In the genomic region with DNA sequence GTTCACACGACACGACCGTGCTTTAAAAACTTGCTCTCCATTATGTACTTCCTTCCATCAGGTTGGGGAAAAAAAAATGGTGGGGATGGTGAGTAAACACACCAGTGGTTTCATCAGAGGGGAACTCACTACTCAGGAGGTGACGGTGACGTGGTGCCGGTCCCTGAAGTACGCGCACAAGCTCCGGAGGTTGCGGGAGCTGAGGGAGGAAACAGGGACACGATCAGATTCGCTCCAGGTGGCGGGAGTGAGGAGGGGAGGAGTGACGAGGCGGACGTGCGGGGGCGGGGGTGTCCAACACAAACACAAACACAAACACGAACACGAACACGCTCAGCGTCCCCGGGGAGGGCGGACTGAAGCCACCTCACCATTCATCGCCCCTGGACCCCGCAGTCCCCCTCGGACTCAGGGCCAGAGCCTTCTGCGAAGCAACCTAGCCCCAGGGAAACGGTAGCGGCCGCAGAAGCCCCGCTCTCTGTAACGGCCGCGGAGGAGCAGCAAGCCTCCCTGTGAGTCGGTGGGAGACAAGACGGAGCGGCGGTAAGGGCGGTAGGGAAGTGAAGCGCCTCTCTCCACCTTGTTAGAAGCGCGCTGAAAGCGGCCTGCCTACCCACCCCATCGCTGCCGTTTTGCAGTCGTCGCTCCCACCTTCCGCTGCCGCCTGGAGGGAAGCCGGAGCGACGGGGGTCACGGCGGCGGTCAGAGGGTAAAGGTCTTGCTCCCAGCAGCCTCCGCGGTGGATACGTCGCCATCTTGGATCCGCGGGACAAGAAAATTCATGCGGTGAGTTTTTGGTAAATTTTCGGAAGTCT, we compare ENCODE assay signal across 8 cellular contexts. TPM values are rescaled to one million over a fixed set of nuclear protein-coding genes. Genes with fewer than 3 reads are reported as not detected.
DNase-seq lines count a peak whose midpoint lies in the region; ATAC-seq and TF ChIP-seq lines count a peak whose summit lies in the region.

CNOT2 (plus strand) TSS at position 739 of the 815 bp plus-strand sequence. CDS start 34,794 bp downstream, outside the sequence.

- no peaks in the 10 kb centered on the region for H3K27me3 Mint-ChIP-seq in activated T-cell treated with anti-CD3 and anti-CD28 coated beads, Interleukin-2, amount 50 U/mL, for 4 hours (ENCODE audit: low read depth)

- H3K27me3 ChIP-seq in Panc1 (ENCODE audit: control insufficient read depth, insufficient read depth, low read length) (no peaks in the 10 kb centered on the region), muscle layer of duodenum (ENCODE audit: low read depth, low read length) (no peaks in the 10 kb centered on the region)

- no peaks in the 10 kb centered on the region for H3K9me3 Mint-ChIP-seq in activated T-cell treated with anti-CD3 and anti-CD28 coated beads, Interleukin-2, amount 50 U/mL, for 4 hours

- no peak for TF ChIP-seq CTCF in Panc1 (IDR thresholded peaks at IDR 0.05)

- POLR2A ChIA-PET in Panc1 (lab: Charles Lee): no interaction called here

- peaks cover 56% of the 10 kb centered on the region for H3K4me1 Mint-ChIP-seq in activated T-cell treated with anti-CD3 and anti-CD28 coated beads, Interleukin-2, amount 50 U/mL, for 4 hours (ENCODE audit: low read depth)

- H3K36me3 Mint-ChIP-seq in activated T-cell treated with anti-CD3 and anti-CD28 coated beads, Interleukin-2, amount 50 U/mL, for 4 hours (ENCODE audit: insufficient read depth): peaks cover 31% of the 10 kb centered on the region

- H3K27ac ChIP-seq in Panc1 (ENCODE audit: low read length) (peak within 1 kb of the TSS; percentile 96), muscle layer of duodenum (ENCODE audit: low read length) (peak within 1 kb of the TSS; percentile 92)

- H3K9me3 ChIP-seq in Panc1 (ENCODE audit: control insufficient read depth, insufficient read depth, low read depth, low read length) (no peaks in the 10 kb centered on the region), muscle layer of duodenum (ENCODE audit: control insufficient read depth in 1 of 2, low read length in 2 of 2) (no peaks in the 10 kb centered on the region)

- in situ Hi-C loops in Panc1 (cut with HindIII; ENCODE audit: low pct_unique_long_range_greater_than_20kb, low sequenced_read_pairs): no loop called here

- DNase-seq in DMS53 (lab: John Stamatoyannopoulos, UW) (peak; percentile 98), Panc1 (ENCODE audit: low read depth, low spot score) (peak; percentile 51)
- peak; percentile 88 for DNase-seq in Jurkat, Clone E6-1 (ENCODE audit: low read depth, low spot score)
- peak; percentile 87 for DNase-seq in activated T-cell treated with anti-CD3 and anti-CD28 coated beads, Interleukin-2, amount 50 U/mL, for 4 hours
- peak; percentile 81 for DNase-seq in stimulated activated CD8-positive, alpha-beta memory T cell treated with anti-CD3 and anti-CD28 coated beads, Interleukin-7, amount 100 ng/mL, for 24 hours (ENCODE audit: low read depth)

- peak; percentile 78 for ATAC-seq in GM21717 (IDR thresholded peaks at IDR 0.05; ENCODE audit: unreplicated experiment)
- ATAC-seq in Panc1: peak; percentile 94
- peak; percentile 87 to 89 for ATAC-seq in activated T-cell treated with anti-CD3 and anti-CD28 coated beads, Interleukin-2, amount 50 U/mL, for 4 hours
- ATAC-seq in esophagus mucosa: peak; percentile 92

- CTCF ChIA-PET in Panc1 (lab: Charles Lee): no interaction called here

- peaks cover 31% of the 10 kb centered on the region for H3K4me1 ChIP-seq in Panc1 (ENCODE audit: control insufficient read depth, insufficient read depth, low read length)
- peaks cover 12 to 40% of the 10 kb centered on the region in 2 donors for H3K4me1 ChIP-seq in muscle layer of duodenum (ENCODE audit: control insufficient read depth in 1 of 2, insufficient read depth in 2 of 2, low read length in 2 of 2)

- H3K4me3 Mint-ChIP-seq in activated T-cell treated with anti-CD3 and anti-CD28 coated beads, Interleukin-2, amount 50 U/mL, for 4 hours: peak within 1 kb of the TSS; percentile 94

- H3K36me3 ChIP-seq in Panc1 (ENCODE audit: control insufficient read depth, insufficient read depth, low read length) (peaks cover 7% of the 10 kb centered on the region), muscle layer of duodenum (ENCODE audit: control insufficient read depth in 1 of 2, insufficient read depth in 2 of 2, low read length in 2 of 2) (peaks cover 8 to 15% of the 10 kb centered on the region in 2 donors)

- intact Hi-C loops in Panc1 (cut with micrococcal nuclease; ENCODE audit: unreplicated experiment): loop anchor here (10.0 kb wide), 1 partner anchor 338 kb away; no protein-coding TSS in a partner anchor

- peak within 1 kb of the TSS; percentile 93 for H3K4me3 ChIP-seq in Jurkat, Clone E6-1 (ENCODE audit: low read length)
- peak within 1 kb of the TSS; percentile 93 to 98 for H3K4me3 ChIP-seq in Panc1 (ENCODE audit: low read depth in 2 of 2, low read length in 2 of 2)
- H3K4me3 ChIP-seq in muscle layer of duodenum (ENCODE audit: low read depth in 1 of 2, low read length in 2 of 2): peak within 1 kb of the TSS; percentile 71 to 90

- no TSS peak for BruUV-seq in Panc1 (replicated peaks; lab: Mats Ljungman, UMichigan)

RNA-seq across cellular contexts. Expression of gene CNOT2, which starts in this region (rescaled TPM):
- polyA plus RNA-seq in Jurkat, Clone E6-1 (2012; ENCODE audit: insufficient read depth, insufficient read length): 96.1 TPM
- total RNA-seq in Panc1 (2021; ENCODE audit: unreplicated experiment): 49.3 TPM
- 60.1 TPM for polyA plus RNA-seq in Panc1 (2012; ENCODE audit: insufficient read length)
- 10 to 100 TPM; 60.4 to 66.5 (median 64.3) TPM for total RNA-seq in activated T-cell treated with anti-CD3 and anti-CD28 coated beads, Interleukin-2, amount 50 U/mL, for 4 hours
- total RNA-seq in esophagus mucosa: 35.8 TPM

Comparison
In these comparisons a context has a peak if more than half of its experiments do, and no peak if none do; other contexts are left out.
1. Peak in every context shown above with its lines: DNase-seq, ATAC-seq, H3K4me3 ChIP-seq and H3K27ac ChIP-seq.